32 cellular contexts compared by ENCODE assay signal in genomic region chr2:206113148-206113547, GRCh38. TPM values are rescaled to one million over a fixed set of nuclear protein-coding genes. Genes with fewer than 3 reads are reported as not detected.
DNase-seq lines count a peak whose midpoint lies in the region; ATAC-seq, FAIRE-seq and TF ChIP-seq lines count a peak whose summit lies in the region.
"Had no signal": no experiment of that assay in that cellular context is flagged by ENCODE, and none has a peak within 500 bp of the region (broad histone marks: within the 10 kb centered on the region; RNA-seq: fewer than 3 reads in every experiment).

No MANE protein-coding gene starts in this region.

- no TSS peak for BruUV-seq in PC-3 (replicated peaks; lab: Mats Ljungman, UMichigan)

- no peaks in the 10 kb centered on the region for H3K4me1 Mint-ChIP-seq in activated T-cell treated with anti-CD3 and anti-CD28 coated beads, Interleukin-2, amount 50 U/mL, for 4 hours (ENCODE audit: low read depth)
- H3K4me1 Mint-ChIP-seq: activated naive CD4-positive, alpha-beta T cell treated with anti-CD3 and anti-CD28 coated beads, Interleukin-2, amount 50 U/mL, for 24 hours; nephron had no signal

- no peak overlapping the region for H3K27ac ChIP-seq in keratinocyte (ENCODE audit: control insufficient read depth, insufficient read depth, low read length)
- H3K27ac ChIP-seq in PC-3 (ENCODE audit: low read length): no peak overlapping the region
- H3K27ac ChIP-seq in esophagus muscularis mucosa (replicated peaks in 1 of 4): no peak overlapping the region
- H3K27ac ChIP-seq: C4-2B, cardiac muscle cell, colonic mucosa, pancreas, SJSA1, skin epidermis, upper lobe of right lung, VCaP had no signal

- no peak for TF ChIP-seq POLR2A in esophagus muscularis mucosa (IDR thresholded peaks at IDR 0.05; ENCODE audit: low read depth)

- no peak overlapping the region for H2AFZ ChIP-seq in keratinocyte (ENCODE audit: control insufficient read depth, low read length)
- no peak overlapping the region for H2AFZ ChIP-seq in PC-3 (ENCODE audit: low read length)

- H3K9me1 ChIP-seq in keratinocyte (ENCODE audit: control insufficient read depth, extremely low read depth, insufficient read depth, low read length): no peaks in the 10 kb centered on the region

- peak; percentile 13 for DNase-seq in EH (ENCODE audit: low read depth)
- peak; percentile 2 for DNase-seq in HT1080 (ENCODE audit: low read depth)
- DNase-seq in choroid plexus epithelial cell (ENCODE audit: low read depth): peak; percentile 47
- DNase-seq in keratinocyte (ENCODE audit: low read depth, low spot score): no peak
- DNase-seq in PC-3: no peak
- no peak for DNase-seq in activated T-cell treated with anti-CD3 and anti-CD28 coated beads, Interleukin-2, amount 50 U/mL, for 4 hours
- no peak for DNase-seq in esophagus muscularis mucosa (ENCODE audit: extremely low spot score)
- DNase-seq in Kasumi-1 (lab: John Stamatoyannopoulos, UW): no peak
- DNase-seq: activated CD4-positive, alpha-beta T cell treated with anti-CD3 and anti-CD28 coated beads for 48 hours; colonic mucosa; COR-L47; DMS53; effector CD8-positive, alpha-beta T cell; hypothalamus; Karpas-422; NCI-H1092; NCI-H1694 treated with DMSO at 0.1 percent for 48 hours; NCI-H446 treated with DMSO at 0.1 percent for 48 hours; NCI-H82; pancreas; stimulated activated naive CD4-positive, alpha-beta T cell; T-helper 9 cell; upper lobe of right lung had no signal

- intact Hi-C loops in PC-3 (cut with micrococcal nuclease) (no loop called here), esophagus muscularis mucosa (cut with DNase I) (no loop called here)

- no peaks in the 10 kb centered on the region for H3K79me2 ChIP-seq in keratinocyte (ENCODE audit: control insufficient read depth, insufficient read depth, low read length)
- H3K79me2 ChIP-seq in PC-3 (ENCODE audit: low read length): no peaks in the 10 kb centered on the region

- H3K9ac ChIP-seq in keratinocyte (ENCODE audit: control insufficient read depth, extremely low read depth, insufficient read depth, low read length) (no peak overlapping the region), PC-3 (ENCODE audit: low read length) (no peak overlapping the region)

- no peaks in the 10 kb centered on the region for H3K9me3 ChIP-seq in keratinocyte (ENCODE audit: control insufficient read depth, low read depth, low read length)
- H3K9me3 ChIP-seq in PC-3 (ENCODE audit: low read length): no peaks in the 10 kb centered on the region
- no peaks in the 10 kb centered on the region for H3K9me3 ChIP-seq in esophagus muscularis mucosa
- H3K9me3 ChIP-seq: colonic mucosa, pancreas, SJSA1 had no signal

- H3K4me3 ChIP-seq in choroid plexus epithelial cell (ENCODE audit: low read depth, low read length) (no peak overlapping the region), keratinocyte (ENCODE audit: control insufficient read depth in 2 of 3, extremely low read depth in 1 of 3, insufficient read depth in 2 of 3, low read depth in 1 of 3, low read length in 3 of 3) (no peak overlapping the region), PC-3 (ENCODE audit: low read length) (no peak overlapping the region), esophagus muscularis mucosa (no peak overlapping the region)
- H3K4me3 ChIP-seq: cardiac muscle cell, colonic mucosa, pancreas, SJSA1, skin epidermis, upper lobe of right lung had no signal

- no peaks in the 10 kb centered on the region for H3K4me1 ChIP-seq in keratinocyte (ENCODE audit: control insufficient read depth, extremely low read depth, insufficient read depth, low read length)
- H3K4me1 ChIP-seq in PC-3 (ENCODE audit: insufficient read depth, low read length): peaks cover 11% of the 10 kb centered on the region
- H3K4me1 ChIP-seq in esophagus muscularis mucosa: no peaks in the 10 kb centered on the region
- H3K4me1 ChIP-seq: colonic mucosa, pancreas, SJSA1, upper lobe of right lung had no signal

- TF ChIP-seq EP300 in esophagus muscularis mucosa (IDR thresholded peaks at IDR 0.05): no peak

- H3F3A ChIP-seq in PC-3 (ENCODE audit: low read length, unreplicated experiment): no peaks in the 10 kb centered on the region

- H3K4me2 ChIP-seq in keratinocyte (ENCODE audit: control insufficient read depth, extremely low read depth, insufficient read depth, low read depth, low read length): no peak overlapping the region
- H3K4me2 ChIP-seq in PC-3 (ENCODE audit: low read length): no peak overlapping the region

- ATAC-seq in PC-3: no peak
- no peak for ATAC-seq in activated T-cell treated with anti-CD3 and anti-CD28 coated beads, Interleukin-2, amount 50 U/mL, for 4 hours
- ATAC-seq: pancreas, upper lobe of right lung had no signal

- H3K36me3 Mint-ChIP-seq in activated T-cell treated with anti-CD3 and anti-CD28 coated beads, Interleukin-2, amount 50 U/mL, for 4 hours (ENCODE audit: insufficient read depth): peaks cover 7% of the 10 kb centered on the region

- H3K27me3 Mint-ChIP-seq in activated T-cell treated with anti-CD3 and anti-CD28 coated beads, Interleukin-2, amount 50 U/mL, for 4 hours (ENCODE audit: low read depth): no peaks in the 10 kb centered on the region
- H3K27me3 Mint-ChIP-seq: activated naive CD4-positive, alpha-beta T cell treated with anti-CD3 and anti-CD28 coated beads, Interleukin-2, amount 50 U/mL, for 24 hours; memory B cell had no signal

- CTCF ChIA-PET in PC-3 (lab: Charles Lee): no interaction called here

- no peaks in the 10 kb centered on the region for H3K36me3 ChIP-seq in keratinocyte (ENCODE audit: control insufficient read depth in 2 of 2, extremely low read depth in 1 of 2, insufficient read depth in 2 of 2, low read length in 2 of 2)
- 0 out of 2 replicates have a peak, but pooled peaks cover 4% of the 10 kb centered on the region for H3K36me3 ChIP-seq in PC-3 (ENCODE audit: low read depth, low read length)
- peaks cover 0 to 52% (median 26%) of the 10 kb centered on the region in 4 donors for H3K36me3 ChIP-seq in esophagus muscularis mucosa
- H3K36me3 ChIP-seq: colonic mucosa, pancreas had no signal

- POLR2A ChIA-PET in PC-3 (lab: Charles Lee; ENCODE audit: unreplicated experiment): no interaction called here

- FAIRE-seq in keratinocyte (lab: Jason Lieb, UNC): peak; percentile 17
- FAIRE-seq: H54, pancreas had no signal

- dilution Hi-C loops in keratinocyte (cut with MboI; ENCODE audit: extremely low pct_ligation_motif_present, low sequenced_read_pairs): no loop called here

- WGBS in esophagus muscularis mucosa: no CpG with 5 or more reads among the region's 1 CpG

- peaks cover 9% of the 10 kb centered on the region for H3K9me3 Mint-ChIP-seq in activated T-cell treated with anti-CD3 and anti-CD28 coated beads, Interleukin-2, amount 50 U/mL, for 4 hours
- H3K9me3 Mint-ChIP-seq: activated naive CD4-positive, alpha-beta T cell treated with anti-CD3 and anti-CD28 coated beads, Interleukin-2, amount 50 U/mL, for 24 hours; memory B cell; nephron had no signal

- no peak overlapping the region for H3K4me3 Mint-ChIP-seq in activated T-cell treated with anti-CD3 and anti-CD28 coated beads, Interleukin-2, amount 50 U/mL, for 4 hours
- H3K4me3 Mint-ChIP-seq: activated naive CD4-positive, alpha-beta T cell treated with anti-CD3 and anti-CD28 coated beads, Interleukin-2, amount 50 U/mL, for 24 hours; memory B cell; nephron had no signal

- H4K20me1 ChIP-seq in keratinocyte (ENCODE audit: control insufficient read depth, extremely low read depth, insufficient read depth, low read length): no peaks in the 10 kb centered on the region
- H4K20me1 ChIP-seq in PC-3 (ENCODE audit: low read length): no peaks in the 10 kb centered on the region

- H3K9me2 ChIP-seq in PC-3 (replicated peaks; ENCODE audit: low read length): no peaks in the 10 kb centered on the region

- no peaks in the 10 kb centered on the region for H3K27me3 ChIP-seq in keratinocyte (ENCODE audit: control insufficient read depth, extremely low read depth, insufficient read depth, low read length)
- no peaks in the 10 kb centered on the region for H3K27me3 ChIP-seq in PC-3 (ENCODE audit: low read length)
- no peaks in the 10 kb centered on the region for H3K27me3 ChIP-seq in esophagus muscularis mucosa
- H3K27me3 ChIP-seq: cardiac muscle cell, colonic mucosa, pancreas, SJSA1, upper lobe of right lung had no signal

- TF ChIP-seq CTCF in choroid plexus epithelial cell (conservative IDR thresholded peaks at IDR 0.05; ENCODE audit: low read depth, low read length) (no peak), keratinocyte (optimal IDR thresholded peaks at IDR 0.05 in 1 of 3, IDR thresholded peaks at IDR 0.05 in 1 of 3, conservative IDR thresholded peaks at IDR 0.05 in 1 of 3; ENCODE audit: extremely low read depth in 1 of 3, insufficient read depth in 2 of 3, low read length in 3 of 3) (no peak), PC-3 (conservative IDR thresholded peaks at IDR 0.05; ENCODE audit: low read depth, low read length) (no peak), esophagus muscularis mucosa (IDR thresholded peaks at IDR 0.05) (no peak)

RNA-seq across cellular contexts. Expression of gene INO80D, which starts 27.2 kb away (rescaled TPM):
- 2.8 and 5.3 TPM in 2 replicates for total RNA-seq in HT1080 (2014; rRNA removed; shearing (Covaris generic))
- 1.6 and 2.5 TPM in 2 replicates for polyA plus RNA-seq in HT1080 (2015; cell fraction: cytosol; rRNA removed)
- polyA plus RNA-seq in HT1080 (2015; cell fraction: nucleus; rRNA removed): 4.7 and 4.9 TPM in 2 replicates
- 4.1 to 6.4 TPM (median 4.6 TPM) in 3 replicates for polyA plus RNA-seq in keratinocyte
- polyA plus RNA-seq in keratinocyte (2011; ENCODE audit: low read depth): 4.0 TPM
- 1.8 and 2.3 TPM in 2 replicates for polyA plus RNA-seq in keratinocyte (2011; cell fraction: cytosol; rRNA removed)
- polyA plus RNA-seq in keratinocyte (2011; cell fraction: nucleus; rRNA removed): 10.5 and 11.5 TPM in 2 replicates
- 2.4 and 4.1 TPM in 2 replicates for polyA plus RNA-seq in keratinocyte (2012; ENCODE audit: low replicate concordance)
- 23.7 to 37.6 TPM (median 36.7 TPM) in 3 replicates for polyA minus RNA-seq in keratinocyte
- 10.4 TPM for polyA minus RNA-seq in keratinocyte (2011; cell fraction: cytosol; rRNA and poly(A)+ RNA removed)
- polyA minus RNA-seq in keratinocyte (2011; cell fraction: nucleus; rRNA and poly(A)+ RNA removed): 23.0 and 38.2 TPM in 2 replicates
- total RNA-seq in PC-3 (2014; rRNA removed) (8.8 and 9.7 TPM in 2 replicates), esophagus muscularis mucosa (10 to 100 TPM; 11.1 to 19.9 (median 16.2) TPM)
- 10 to 100 TPM; 20.6 to 22.3 (median 21.4) TPM for total RNA-seq in activated T-cell treated with anti-CD3 and anti-CD28 coated beads, Interleukin-2, amount 50 U/mL, for 4 hours

RNA-seq across cellular contexts. Expression of gene NDUFS1, which starts 46.1 kb away (rescaled TPM):
- total RNA-seq in HT1080 (2014; rRNA removed; shearing (Covaris generic)): 86.1 and 101 TPM in 2 replicates
- 81.1 and 89.0 TPM in 2 replicates for polyA plus RNA-seq in HT1080 (2015; cell fraction: cytosol; rRNA removed)
- 153 and 154 TPM in 2 replicates for polyA plus RNA-seq in HT1080 (2015; cell fraction: nucleus; rRNA removed)
- 62.1 to 83.7 TPM (median 79.4 TPM) in 3 replicates for polyA plus RNA-seq in keratinocyte
- 61.9 TPM for polyA plus RNA-seq in keratinocyte (2011; ENCODE audit: low read depth)
- 50.9 and 79.3 TPM in 2 replicates for polyA plus RNA-seq in keratinocyte (2011; cell fraction: cytosol; rRNA removed)
- 86.5 and 90.3 TPM in 2 replicates for polyA plus RNA-seq in keratinocyte (2011; cell fraction: nucleus; rRNA removed)
- polyA plus RNA-seq in keratinocyte (2012; ENCODE audit: low replicate concordance): 39.3 and 50.3 TPM in 2 replicates
- polyA minus RNA-seq in keratinocyte: 22.7 to 117 TPM (median 72.8 TPM) in 3 replicates
- 30.3 TPM for polyA minus RNA-seq in keratinocyte (2011; cell fraction: cytosol; rRNA and poly(A)+ RNA removed)
- 47.7 and 94.8 TPM in 2 replicates for polyA minus RNA-seq in keratinocyte (2011; cell fraction: nucleus; rRNA and poly(A)+ RNA removed)
- total RNA-seq in PC-3 (2014; rRNA removed) (80.7 and 110 TPM in 2 replicates), esophagus muscularis mucosa (100 to 1,000 TPM in 1 of 4 donors, 10 to 100 TPM in 3; 83.5 to 101 (median 90.9) TPM)
- total RNA-seq in activated T-cell treated with anti-CD3 and anti-CD28 coated beads, Interleukin-2, amount 50 U/mL, for 4 hours: 10 to 100 TPM; 70.4 to 74.1 (median 71.2) TPM

RNA-seq across cellular contexts. Expression of gene EEF1B2, which starts 46.5 kb away (rescaled TPM):
- 1,009 and 1,217 TPM in 2 replicates for total RNA-seq in HT1080 (2014; rRNA removed; shearing (Covaris generic))
- polyA plus RNA-seq in HT1080 (2015; cell fraction: cytosol; rRNA removed): 763 and 798 TPM in 2 replicates
- 313 and 369 TPM in 2 replicates for polyA plus RNA-seq in HT1080 (2015; cell fraction: nucleus; rRNA removed)
- polyA plus RNA-seq in keratinocyte: 674 to 1,066 TPM (median 857 TPM) in 3 replicates
- 733 TPM for polyA plus RNA-seq in keratinocyte (2011; ENCODE audit: low read depth)
- 946 and 954 TPM in 2 replicates for polyA plus RNA-seq in keratinocyte (2011; cell fraction: cytosol; rRNA removed)
- polyA plus RNA-seq in keratinocyte (2011; cell fraction: nucleus; rRNA removed): 189 and 352 TPM in 2 replicates
- 769 and 800 TPM in 2 replicates for polyA plus RNA-seq in keratinocyte (2012; ENCODE audit: low replicate concordance)
- 336 to 454 TPM (median 451 TPM) in 3 replicates for polyA minus RNA-seq in keratinocyte
- polyA minus RNA-seq in keratinocyte (2011; cell fraction: cytosol; rRNA and poly(A)+ RNA removed): 375 TPM
- polyA minus RNA-seq in keratinocyte (2011; cell fraction: nucleus; rRNA and poly(A)+ RNA removed): 131 and 163 TPM in 2 replicates
- 596 and 616 TPM in 2 replicates for total RNA-seq in PC-3 (2014; rRNA removed)
- total RNA-seq in activated T-cell treated with anti-CD3 and anti-CD28 coated beads, Interleukin-2, amount 50 U/mL, for 4 hours: 1,000 to 10,000 TPM; 1,014 to 1,071 (median 1,068) TPM
- total RNA-seq in esophagus muscularis mucosa: 100 to 1,000 TPM; 219 to 381 (median 342) TPM

Comparison
In these comparisons a context has a peak if more than half of its experiments do, and no peak if none do; other contexts are left out.
1. DNase-seq: peak in EH (single experiment), HT1080 (single experiment) and choroid plexus epithelial cell (single experiment); none in keratinocyte (single experiment), PC-3 (single experiment), activated T-cell treated with anti-CD3 and anti-CD28 coated beads, Interleukin-2, amount 50 U/mL, for 4 hours (single experiment), esophagus muscularis mucosa (single experiment) and Kasumi-1 (0 of 2).